ENCODE assay signal across 18 cellular contexts in the genomic region with DNA sequence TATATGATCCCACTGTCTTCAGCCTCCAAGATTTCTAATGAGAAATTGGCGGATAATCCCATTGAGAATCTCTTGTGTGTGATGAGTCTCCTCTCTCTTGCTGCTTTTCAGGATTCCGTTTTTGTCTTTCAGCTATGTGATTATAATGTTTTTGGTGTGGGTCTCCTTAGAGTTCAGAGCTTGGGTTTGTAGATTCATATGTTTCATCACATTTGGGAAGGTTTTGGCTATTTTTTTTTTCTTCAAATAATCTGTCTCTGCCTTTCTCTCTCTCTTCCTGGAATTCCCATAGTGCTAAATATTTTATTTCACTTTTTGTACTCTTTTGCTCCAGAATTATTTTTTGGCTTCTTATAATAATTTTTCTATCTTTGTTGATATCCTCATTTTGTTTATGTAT. TPM values are rescaled to one million over a fixed set of nuclear protein-coding genes. Genes with fewer than 3 reads are reported as not detected.
A peak's percentile ranks its signal among the peaks of the same experiment; 100 is the strongest.
DNase-seq lines count a peak whose midpoint lies in the region; ATAC-seq and TF ChIP-seq lines count a peak whose summit lies in the region.
"Had no signal": no experiment of that assay in that cellular context is flagged by ENCODE, and none has a peak within 500 bp of the region (broad histone marks: within the 10 kb centered on the region; RNA-seq: fewer than 3 reads in every experiment).

No MANE protein-coding gene starts in this region.

- H3K4me1 Mint-ChIP-seq in CD14-positive monocyte = peaks cover 22% of the 10 kb centered on the region
- peaks cover 29% of the 10 kb centered on the region for H3K4me1 Mint-ChIP-seq in CD4-positive, alpha-beta T cell (ENCODE audit: low read depth)
- H3K4me1 Mint-ChIP-seq in T-helper 17 cell = peaks cover 22% of the 10 kb centered on the region
- peaks cover 2 to 81% of the 10 kb centered on the region in 2 donors for H3K4me1 Mint-ChIP-seq in immature natural killer cell

- H3K4me3 Mint-ChIP-seq in CD14-positive monocyte (no peak overlapping the region), T-helper 17 cell (no peak overlapping the region), immature natural killer cell (no peak overlapping the region)
- H3K4me3 Mint-ChIP-seq in CD4-positive, alpha-beta T cell = no peak overlapping the region

- intact Hi-C loops in CD14-positive monocyte (cut with micrococcal nuclease) = no loop called here
- intact Hi-C loops in CD4-positive, alpha-beta T cell (cut with DNase I, micrococcal nuclease) = no loop called here

- H3K9me3 Mint-ChIP-seq in CD14-positive monocyte (no peaks in the 10 kb centered on the region), immature natural killer cell (no peaks in the 10 kb centered on the region)
- H3K9me3 Mint-ChIP-seq in CD4-positive, alpha-beta T cell = no peaks in the 10 kb centered on the region

- POLR2A ChIA-PET in CD4-positive, alpha-beta T cell (lab: Charles Lee) = no interaction called here

- ATAC-seq in CD4-positive, alpha-beta T cell (ENCODE audit: poor library complexity) = no peak
- ATAC-seq in T-helper 17 cell = no peak
- ATAC-seq in GM21619 (IDR thresholded peaks at IDR 0.05; ENCODE audit: unreplicated experiment) = no peak
- ATAC-seq in GM21367 (IDR thresholded peaks at IDR 0.05; ENCODE audit: unreplicated experiment) = no peak
- ATAC-seq: HepG2 had no signal

- peaks cover 55 to 79% of the 10 kb centered on the region in 2 donors for H3K36me3 Mint-ChIP-seq in CD14-positive monocyte
- H3K36me3 Mint-ChIP-seq in CD4-positive, alpha-beta T cell (ENCODE audit: low read depth) = peaks cover 90% of the 10 kb centered on the region
- peaks cover 12% of the 10 kb centered on the region for H3K36me3 Mint-ChIP-seq in T-helper 17 cell (ENCODE audit: low read depth)
- H3K36me3 Mint-ChIP-seq in immature natural killer cell = peaks cover 22 to 49% (median 24%) of the 10 kb centered on the region in 3 donors

- peak overlapping the region in 4 of 7 donors; percentile 0 to 41 (median 2) for H3K27ac Mint-ChIP-seq in CD14-positive monocyte
- H3K27ac Mint-ChIP-seq in CD4-positive, alpha-beta T cell = peak overlapping the region; percentile 25
- H3K27ac Mint-ChIP-seq in T-helper 17 cell = peak overlapping the region; percentile 57
- peak overlapping the region in 5 of 6 donors; percentile 1 to 69 (median 51) for H3K27ac Mint-ChIP-seq in immature natural killer cell

- H3K27me3 Mint-ChIP-seq in CD14-positive monocyte (ENCODE audit: low read depth in 3 of 3) = no peaks in the 10 kb centered on the region
- H3K27me3 Mint-ChIP-seq in CD4-positive, alpha-beta T cell = no peaks in the 10 kb centered on the region
- H3K27me3 Mint-ChIP-seq in T-helper 17 cell = no peaks in the 10 kb centered on the region
- H3K27me3 Mint-ChIP-seq in immature natural killer cell (ENCODE audit: low read depth in 3 of 3) = no peaks in the 10 kb centered on the region

- no peak for TF ChIP-seq CTCF in CD14-positive monocyte (IDR thresholded peaks at IDR 0.05)
- no peak for TF ChIP-seq CTCF in CD4-positive, alpha-beta T cell (IDR thresholded peaks at IDR 0.05)

- H3K9me3 ChIP-seq in CD4-positive, alpha-beta T cell (ENCODE audit: control insufficient read depth, low read length) = no peaks in the 10 kb centered on the region
- H3K9me3 ChIP-seq in T-helper 17 cell (ENCODE audit: control insufficient read depth, low read length, poor library complexity, severe bottlenecking) = no peaks in the 10 kb centered on the region

- CTCF ChIA-PET in CD4-positive, alpha-beta T cell (lab: Charles Lee) = no interaction called here

- no peak overlapping the region for H3K27ac ChIP-seq in CD4-positive, alpha-beta T cell (ENCODE audit: low read depth, low read length)
- H3K27ac ChIP-seq: C4-2B, PC-9, RWPE1 had no signal

- H3K27me3 ChIP-seq in CD4-positive, alpha-beta T cell (ENCODE audit: control insufficient read depth, insufficient read depth, low read length) = no peaks in the 10 kb centered on the region

- no peak for DNase-seq in CD14-positive monocyte (ENCODE audit: low spot score)
- no peak for DNase-seq in CD4-positive, alpha-beta T cell
- no peak for DNase-seq in T-helper 17 cell
- no peak for DNase-seq in immature natural killer cell
- DNase-seq in mesenteric fat pad (ENCODE audit: low spot score) = no peak
- DNase-seq: ACHN, DMS53, KG1, MV-4-11, NCI-H1694 treated with DMSO at 0.1 percent for 48 hours, NCI-H2227 treated with DMSO at 0.1 percent for 48 hours, NCI-H524 treated with DMSO at 0.1 percent for 48 hours, PC-9 had no signal

RNA-seq across cellular contexts. Expression of gene SACM1L, which starts 40.4 kb away (rescaled TPM):
- polyA plus RNA-seq in CD14-positive monocyte (10 to 100 TPM; 14.6 to 21.5 TPM), immature natural killer cell (10 to 100 TPM; 29.8 to 67.9 (median 33.8) TPM)
- 10 to 100 TPM; 41.9 to 44.3 TPM for total RNA-seq in CD4-positive, alpha-beta T cell
- total RNA-seq in T-helper 17 cell (10 to 100 TPM; 61.0 to 62.5 TPM), mesenteric fat pad (45.1 TPM)

Comparison
In these comparisons a context has a peak if more than half of its experiments do, and no peak if none do; other contexts are left out.
1. H3K27ac Mint-ChIP-seq: peak in every context shown above with its lines; median percentile 57 in T-helper 17 cell; 51 in immature natural killer cell; 25 in CD4-positive, alpha-beta T cell; 2 in CD14-positive monocyte.